In genomic region chr19:38142176-38143035, GRCh38 we compare ENCODE assay signal across 1 cellular context.
A peak's percentile ranks its signal among the peaks of the same experiment; 100 is the strongest.
TF ChIP-seq lines count a peak whose summit lies in the region.

No MANE protein-coding gene starts in this region.

TF ChIP-seq in H1, 55 proteins besides CTCF, POLR2A, EP300 and RAD21 (continued from another document):
- no peak for TF ChIP-seq KDM5A (IDR thresholded peaks at IDR 0.05; ENCODE audit: low read length)
- TF ChIP-seq CREB1 (IDR thresholded peaks at IDR 0.05): peak; percentile 15; the same call in 1 of the 2 replicates
- TF ChIP-seq SIX5 (IDR thresholded peaks at IDR 0.05; ENCODE audit: low read depth, low read length): no peak
- TF ChIP-seq TAF1 (IDR thresholded peaks at IDR 0.05; ENCODE audit: low read depth, low read length): no peak
- TF ChIP-seq JUND (IDR thresholded peaks at IDR 0.05; ENCODE audit: low read length): 0 out of 2 replicates have a peak, but pooled peaks have one; percentile 14
- TF ChIP-seq SIN3A (conservative IDR thresholded peaks at IDR 0.05 in 1 of 2, IDR thresholded peaks at IDR 0.05 in 1 of 2; ENCODE audit: low read depth in 1 of 2, low read length in 2 of 2): peak in 1 of 2 experiments; percentile 62; a peak in 1 of 4 replicates
